In the genomic region with DNA sequence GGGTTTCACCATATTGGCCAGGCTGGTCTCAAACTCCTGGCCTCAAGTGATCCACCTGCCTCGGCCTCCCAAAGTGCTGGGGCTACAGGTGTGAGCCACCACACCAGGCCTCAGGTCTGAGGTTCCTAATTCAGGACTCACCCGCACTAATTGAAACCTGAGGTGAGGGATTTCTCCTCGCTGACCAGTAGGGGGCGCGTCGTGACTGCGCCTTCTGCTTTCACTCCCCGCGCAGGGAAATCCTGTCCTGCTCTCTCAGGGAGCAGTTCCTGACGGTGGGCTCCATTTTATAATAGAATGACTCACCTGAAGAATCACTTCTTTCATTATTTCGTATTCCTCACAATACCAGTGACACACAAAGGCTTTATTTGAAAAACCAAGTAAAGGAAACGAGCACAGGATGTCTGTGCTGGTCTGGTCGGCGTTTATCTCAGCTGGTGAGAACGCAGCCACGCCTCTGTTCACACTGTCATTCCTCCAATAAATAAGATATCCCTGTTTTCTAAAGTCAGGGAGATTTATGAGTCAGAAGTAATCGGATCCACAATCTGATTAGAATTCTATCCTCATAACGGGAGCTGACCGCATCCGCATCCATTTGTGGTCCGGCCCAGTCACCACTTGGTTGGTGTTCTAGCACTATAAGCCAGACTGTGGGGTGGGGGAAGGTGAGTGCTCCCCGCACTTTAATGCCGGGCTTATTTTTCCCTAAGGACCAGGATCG, we compare ENCODE assay signal across 7 cellular contexts. TPM values are rescaled to one million over a fixed set of nuclear protein-coding genes. Genes with fewer than 3 reads are reported as not detected.
DNase-seq lines count a peak whose midpoint lies in the region; ATAC-seq, FAIRE-seq and TF ChIP-seq lines count a peak whose summit lies in the region.

No MANE protein-coding gene starts in this region.

- dilution Hi-C loops in keratinocyte (cut with MboI; ENCODE audit: extremely low pct_ligation_motif_present, low sequenced_read_pairs), result no loop called here

- peak; percentile 81 for FAIRE-seq in keratinocyte (lab: Jason Lieb, UNC)

- no peaks in the 10 kb centered on the region for H4K20me1 ChIP-seq in keratinocyte (ENCODE audit: control insufficient read depth, extremely low read depth, insufficient read depth, low read length)

- peak overlapping the region; percentile 89 for H3K4me2 ChIP-seq in keratinocyte (ENCODE audit: control insufficient read depth, extremely low read depth, insufficient read depth, low read depth, low read length)

- H3K9ac ChIP-seq in keratinocyte (ENCODE audit: control insufficient read depth, extremely low read depth, insufficient read depth, low read length), result peak overlapping the region; percentile 76

- H3K27me3 ChIP-seq in keratinocyte (ENCODE audit: control insufficient read depth, extremely low read depth, insufficient read depth, low read length), result no peaks in the 10 kb centered on the region

- in situ Hi-C loops in GM13976 (cut with MboI; ENCODE audit: low sequenced_read_pairs, unreplicated experiment), result loop anchor here (10.0 to 25.0 kb wide), 2 partner anchors 168 to 651 kb away; no protein-coding TSS in a partner anchor

- ATAC-seq in HG02870 (IDR thresholded peaks at IDR 0.05; ENCODE audit: unreplicated experiment), result peak; percentile 74

- peak overlapping the region; percentile 32 to 68 (median 63) for H3K4me3 ChIP-seq in keratinocyte (ENCODE audit: control insufficient read depth in 2 of 3, extremely low read depth in 1 of 3, insufficient read depth in 2 of 3, low read depth in 1 of 3, low read length in 3 of 3)

- H3K79me2 ChIP-seq in keratinocyte (ENCODE audit: control insufficient read depth, insufficient read depth, low read length), result no peaks in the 10 kb centered on the region

- no peaks in the 10 kb centered on the region for H3K36me3 ChIP-seq in keratinocyte (ENCODE audit: control insufficient read depth in 2 of 2, extremely low read depth in 1 of 2, insufficient read depth in 2 of 2, low read length in 2 of 2)

- H3K4me1 ChIP-seq in keratinocyte (ENCODE audit: control insufficient read depth, extremely low read depth, insufficient read depth, low read length), result peaks cover 31% of the 10 kb centered on the region

- no peaks in the 10 kb centered on the region for H3K9me3 ChIP-seq in keratinocyte (ENCODE audit: control insufficient read depth, low read depth, low read length)

- H2AFZ ChIP-seq in keratinocyte (ENCODE audit: control insufficient read depth, low read length), result peak overlapping the region; percentile 69

- DNase-seq in GM13976 (ENCODE audit: low spot score) (peak; percentile 85), NCI-H2107 (lab: John Stamatoyannopoulos, UW) (peak; percentile 40), cerebellar nuclear complex (lab: John Stamatoyannopoulos, UW) (peak; percentile 21 to 60), keratinocyte (ENCODE audit: low read depth, low spot score) (peak; percentile 84)
- DNase-seq in activated CD4-positive, alpha-beta T cell treated with anti-CD3 and anti-CD28 coated beads for 1 hour, result peak; percentile 76
- peak; percentile 86 for DNase-seq in stimulated activated CD4-positive, alpha-beta T cell treated with anti-CD3 and anti-CD28 coated beads, Interleukin-12 subunit alpha, Interleukin-12 subunit beta, amount 100 ng/mL, for 4 hours

- no peaks in the 10 kb centered on the region for H3K9me1 ChIP-seq in keratinocyte (ENCODE audit: control insufficient read depth, extremely low read depth, insufficient read depth, low read length)

- peak overlapping the region; percentile 93 for H3K27ac ChIP-seq in keratinocyte (ENCODE audit: control insufficient read depth, insufficient read depth, low read length)

- TF ChIP-seq CTCF in GM13976 (IDR thresholded peaks at IDR 0.05; ENCODE audit: borderline replicate concordance, control extremely low read depth, extremely low read depth, insufficient read depth, missing control alignments) (peak; percentile 90), keratinocyte (optimal IDR thresholded peaks at IDR 0.05 in 1 of 3, IDR thresholded peaks at IDR 0.05 in 1 of 3, conservative IDR thresholded peaks at IDR 0.05 in 1 of 3; ENCODE audit: extremely low read depth in 1 of 3, insufficient read depth in 2 of 3, low read length in 3 of 3) (peak; percentile 86 to 96 (median 87))

RNA-seq across cellular contexts. Expression of a gene that starts 35.4 kb away (rescaled TPM):
- 15.2 to 84.7 TPM (median 26.2 TPM) in 3 replicates for polyA plus RNA-seq in keratinocyte
- polyA plus RNA-seq in keratinocyte (2011; ENCODE audit: low read depth), result 419 TPM
- polyA plus RNA-seq in keratinocyte (2011; cell fraction: cytosol; rRNA removed), result 51.0 and 71.3 TPM in 2 replicates
- 98.1 and 123 TPM in 2 replicates for polyA plus RNA-seq in keratinocyte (2011; cell fraction: nucleus; rRNA removed)
- 152 and 176 TPM in 2 replicates for polyA plus RNA-seq in keratinocyte (2012; ENCODE audit: low replicate concordance)
- polyA minus RNA-seq in keratinocyte, result 14.0 to 96.2 TPM (median 28.4 TPM) in 3 replicates
- polyA minus RNA-seq in keratinocyte (2011; cell fraction: cytosol; rRNA and poly(A)+ RNA removed), result 65.0 TPM
- polyA minus RNA-seq in keratinocyte (2011; cell fraction: nucleus; rRNA and poly(A)+ RNA removed), result 43.2 and 64.7 TPM in 2 replicates

RNA-seq across cellular contexts. Expression of a gene that starts 39.2 kb away (rescaled TPM):
- polyA plus RNA-seq in keratinocyte, result 12.1 to 21.1 TPM (median 20.2 TPM) in 3 replicates
- 8.3 TPM for polyA plus RNA-seq in keratinocyte (2011; ENCODE audit: low read depth)
- 11.9 and 17.5 TPM in 2 replicates for polyA plus RNA-seq in keratinocyte (2011; cell fraction: cytosol; rRNA removed)
- polyA plus RNA-seq in keratinocyte (2011; cell fraction: nucleus; rRNA removed), result 21.4 and 25.6 TPM in 2 replicates
- polyA plus RNA-seq in keratinocyte (2012; ENCODE audit: low replicate concordance), result 7.6 and 19.0 TPM in 2 replicates
- polyA minus RNA-seq in keratinocyte, result 7.1 to 19.7 TPM (median 8.4 TPM) in 3 replicates
- polyA minus RNA-seq in keratinocyte (2011; cell fraction: cytosol; rRNA and poly(A)+ RNA removed), result 10.6 TPM
- 15.1 and 37.9 TPM in 2 replicates for polyA minus RNA-seq in keratinocyte (2011; cell fraction: nucleus; rRNA and poly(A)+ RNA removed)

Comparison
In these comparisons a context has a peak if more than half of its experiments do, and no peak if none do; other contexts are left out.
1. Peak in every context shown above with its lines: DNase-seq, ATAC-seq, H3K4me3 ChIP-seq and H3K27ac ChIP-seq.